Comparison of ENCODE assay signal across 1 cellular context in the genomic region with DNA sequence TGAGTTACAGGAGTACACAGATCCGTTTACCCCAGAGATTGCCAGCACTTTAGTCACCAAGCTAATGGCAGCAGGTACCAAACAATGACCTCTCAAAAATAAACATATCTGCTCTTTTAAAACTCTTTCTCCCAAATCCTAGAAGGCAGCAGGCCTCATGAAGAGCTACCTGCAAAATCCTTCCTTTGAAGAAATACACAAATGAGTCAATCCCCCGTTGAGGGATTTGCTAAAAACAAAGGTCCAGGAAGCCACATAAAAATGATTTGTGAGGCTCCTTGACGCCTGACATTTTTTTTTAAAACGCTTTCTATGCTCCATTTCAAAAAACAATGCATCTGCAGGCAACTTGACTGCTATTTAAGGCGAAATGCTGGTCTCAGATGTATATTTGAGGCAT.
TF ChIP-seq lines count a peak whose summit lies in the region.

No MANE protein-coding gene starts in this region.

TF ChIP-seq in H1, 55 proteins besides CTCF, POLR2A, EP300 and RAD21:
- TF ChIP-seq HDAC6 (IDR thresholded peaks at IDR 0.05; ENCODE audit: low read depth, low read length) = no peak
- no peak for TF ChIP-seq TBP (IDR thresholded peaks at IDR 0.05; ENCODE audit: low read depth, low read length)
- TF ChIP-seq, protein P1, sequence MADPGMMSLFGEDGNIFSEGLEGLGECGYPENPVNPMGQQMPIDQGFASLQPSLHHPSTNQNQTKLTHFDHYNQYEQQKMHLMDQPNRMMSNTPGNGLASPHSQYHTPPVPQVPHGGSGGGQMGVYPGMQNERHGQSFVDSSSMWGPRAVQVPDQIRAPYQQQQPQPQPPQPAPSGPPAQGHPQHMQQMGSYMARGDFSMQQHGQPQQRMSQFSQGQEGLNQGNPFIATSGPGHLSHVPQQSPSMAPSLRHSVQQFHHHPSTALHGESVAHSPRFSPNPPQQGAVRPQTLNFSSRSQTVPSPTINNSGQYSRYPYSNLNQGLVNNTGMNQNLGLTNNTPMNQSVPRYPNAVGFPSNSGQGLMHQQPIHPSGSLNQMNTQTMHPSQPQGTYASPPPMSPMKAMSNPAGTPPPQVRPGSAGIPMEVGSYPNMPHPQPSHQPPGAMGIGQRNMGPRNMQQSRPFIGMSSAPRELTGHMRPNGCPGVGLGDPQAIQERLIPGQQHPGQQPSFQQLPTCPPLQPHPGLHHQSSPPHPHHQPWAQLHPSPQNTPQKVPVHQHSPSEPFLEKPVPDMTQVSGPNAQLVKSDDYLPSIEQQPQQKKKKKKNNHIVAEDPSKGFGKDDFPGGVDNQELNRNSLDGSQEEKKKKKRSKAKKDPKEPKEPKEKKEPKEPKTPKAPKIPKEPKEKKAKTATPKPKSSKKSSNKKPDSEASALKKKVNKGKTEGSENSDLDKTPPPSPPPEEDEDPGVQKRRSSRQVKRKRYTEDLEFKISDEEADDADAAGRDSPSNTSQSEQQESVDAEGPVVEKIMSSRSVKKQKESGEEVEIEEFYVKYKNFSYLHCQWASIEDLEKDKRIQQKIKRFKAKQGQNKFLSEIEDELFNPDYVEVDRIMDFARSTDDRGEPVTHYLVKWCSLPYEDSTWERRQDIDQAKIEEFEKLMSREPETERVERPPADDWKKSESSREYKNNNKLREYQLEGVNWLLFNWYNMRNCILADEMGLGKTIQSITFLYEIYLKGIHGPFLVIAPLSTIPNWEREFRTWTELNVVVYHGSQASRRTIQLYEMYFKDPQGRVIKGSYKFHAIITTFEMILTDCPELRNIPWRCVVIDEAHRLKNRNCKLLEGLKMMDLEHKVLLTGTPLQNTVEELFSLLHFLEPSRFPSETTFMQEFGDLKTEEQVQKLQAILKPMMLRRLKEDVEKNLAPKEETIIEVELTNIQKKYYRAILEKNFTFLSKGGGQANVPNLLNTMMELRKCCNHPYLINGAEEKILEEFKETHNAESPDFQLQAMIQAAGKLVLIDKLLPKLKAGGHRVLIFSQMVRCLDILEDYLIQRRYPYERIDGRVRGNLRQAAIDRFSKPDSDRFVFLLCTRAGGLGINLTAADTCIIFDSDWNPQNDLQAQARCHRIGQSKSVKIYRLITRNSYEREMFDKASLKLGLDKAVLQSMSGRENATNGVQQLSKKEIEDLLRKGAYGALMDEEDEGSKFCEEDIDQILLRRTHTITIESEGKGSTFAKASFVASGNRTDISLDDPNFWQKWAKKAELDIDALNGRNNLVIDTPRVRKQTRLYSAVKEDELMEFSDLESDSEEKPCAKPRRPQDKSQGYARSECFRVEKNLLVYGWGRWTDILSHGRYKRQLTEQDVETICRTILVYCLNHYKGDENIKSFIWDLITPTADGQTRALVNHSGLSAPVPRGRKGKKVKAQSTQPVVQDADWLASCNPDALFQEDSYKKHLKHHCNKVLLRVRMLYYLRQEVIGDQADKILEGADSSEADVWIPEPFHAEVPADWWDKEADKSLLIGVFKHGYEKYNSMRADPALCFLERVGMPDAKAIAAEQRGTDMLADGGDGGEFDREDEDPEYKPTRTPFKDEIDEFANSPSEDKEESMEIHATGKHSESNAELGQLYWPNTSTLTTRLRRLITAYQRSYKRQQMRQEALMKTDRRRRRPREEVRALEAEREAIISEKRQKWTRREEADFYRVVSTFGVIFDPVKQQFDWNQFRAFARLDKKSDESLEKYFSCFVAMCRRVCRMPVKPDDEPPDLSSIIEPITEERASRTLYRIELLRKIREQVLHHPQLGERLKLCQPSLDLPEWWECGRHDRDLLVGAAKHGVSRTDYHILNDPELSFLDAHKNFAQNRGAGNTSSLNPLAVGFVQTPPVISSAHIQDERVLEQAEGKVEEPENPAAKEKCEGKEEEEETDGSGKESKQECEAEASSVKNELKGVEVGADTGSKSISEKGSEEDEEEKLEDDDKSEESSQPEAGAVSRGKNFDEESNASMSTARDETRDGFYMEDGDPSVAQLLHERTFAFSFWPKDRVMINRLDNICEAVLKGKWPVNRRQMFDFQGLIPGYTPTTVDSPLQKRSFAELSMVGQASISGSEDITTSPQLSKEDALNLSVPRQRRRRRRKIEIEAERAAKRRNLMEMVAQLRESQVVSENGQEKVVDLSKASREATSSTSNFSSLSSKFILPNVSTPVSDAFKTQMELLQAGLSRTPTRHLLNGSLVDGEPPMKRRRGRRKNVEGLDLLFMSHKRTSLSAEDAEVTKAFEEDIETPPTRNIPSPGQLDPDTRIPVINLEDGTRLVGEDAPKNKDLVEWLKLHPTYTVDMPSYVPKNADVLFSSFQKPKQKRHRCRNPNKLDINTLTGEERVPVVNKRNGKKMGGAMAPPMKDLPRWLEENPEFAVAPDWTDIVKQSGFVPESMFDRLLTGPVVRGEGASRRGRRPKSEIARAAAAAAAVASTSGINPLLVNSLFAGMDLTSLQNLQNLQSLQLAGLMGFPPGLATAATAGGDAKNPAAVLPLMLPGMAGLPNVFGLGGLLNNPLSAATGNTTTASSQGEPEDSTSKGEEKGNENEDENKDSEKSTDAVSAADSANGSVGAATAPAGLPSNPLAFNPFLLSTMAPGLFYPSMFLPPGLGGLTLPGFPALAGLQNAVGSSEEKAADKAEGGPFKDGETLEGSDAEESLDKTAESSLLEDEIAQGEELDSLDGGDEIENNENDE (IDR thresholded peaks at IDR 0.05; ENCODE audit: insufficient replicate concordance, low read length) = no peak
- no peak for TF ChIP-seq SP4 (IDR thresholded peaks at IDR 0.05; ENCODE audit: low read length)
- no peak for TF ChIP-seq RBBP5 (IDR thresholded peaks at IDR 0.05; ENCODE audit: borderline replicate concordance, low read depth, low read length)
- no peak for TF ChIP-seq KDM4A (IDR thresholded peaks at IDR 0.05; ENCODE audit: low read depth, low read length, severe bottlenecking)
- TF ChIP-seq JUND (IDR thresholded peaks at IDR 0.05; ENCODE audit: low read length) = no peak
- no peak for TF ChIP-seq ZNF274 (IDR thresholded peaks at IDR 0.05; ENCODE audit: borderline replicate concordance, extremely low read depth, low read length)
- no peak for TF ChIP-seq BRCA1 (IDR thresholded peaks at IDR 0.05; ENCODE audit: low read depth, low read length)
- TF ChIP-seq SRF (IDR thresholded peaks at IDR 0.05; ENCODE audit: low read depth, low read length) = no peak
- TF ChIP-seq KDM1A (IDR thresholded peaks at IDR 0.05; ENCODE audit: borderline replicate concordance, low read length) = no peak
